In the genomic region with DNA sequence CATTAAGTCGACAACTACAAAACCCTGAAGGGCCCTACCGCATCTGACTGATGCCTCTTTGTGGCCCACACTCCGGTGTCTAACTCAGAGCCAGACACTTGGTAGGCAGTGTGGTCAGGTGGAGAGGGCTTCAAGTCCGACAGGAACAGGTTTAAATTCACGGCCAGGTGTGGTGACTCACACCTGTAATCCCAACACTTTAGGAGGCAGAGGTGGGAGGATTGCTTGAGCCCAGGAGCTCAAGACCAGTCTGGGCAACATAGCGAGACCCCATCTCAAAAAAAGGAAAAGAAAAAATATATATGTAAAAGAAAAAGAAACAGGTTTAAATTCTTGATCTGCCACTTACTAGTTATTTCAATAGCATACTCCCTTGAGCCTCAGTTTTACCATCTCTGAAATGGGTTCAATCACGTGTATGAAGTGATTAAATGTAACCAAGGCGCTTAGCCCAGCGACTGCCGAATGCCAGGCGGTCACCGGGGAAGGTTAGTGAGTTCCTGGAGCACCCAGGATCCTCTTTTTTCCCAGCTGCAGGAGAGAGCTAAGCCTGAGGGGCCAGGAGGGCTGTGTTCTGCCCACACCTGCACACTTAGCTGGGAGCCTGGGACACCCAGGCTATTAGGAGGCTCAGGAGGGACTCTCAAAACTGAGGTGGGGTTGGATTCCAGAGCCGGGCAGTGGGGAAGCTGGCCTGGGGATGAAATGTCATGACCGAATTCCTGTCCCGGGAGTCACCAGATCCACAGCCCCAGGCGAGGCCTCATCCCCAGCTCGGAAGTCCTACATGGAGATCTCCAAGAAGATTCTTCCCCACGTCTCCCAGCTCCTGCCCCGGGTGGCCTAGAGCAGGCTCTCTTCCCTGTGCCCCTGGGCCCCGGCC, we compare ENCODE assay signal across 8 cellular contexts. TPM values are rescaled to one million over a fixed set of nuclear protein-coding genes. Genes with fewer than 3 reads are reported as not detected.
DNase-seq lines count a peak whose midpoint lies in the region; ATAC-seq and TF ChIP-seq lines count a peak whose summit lies in the region.

No MANE protein-coding gene starts in this region.

- no peaks in the 10 kb centered on the region for H3K36me3 ChIP-seq in CD8-positive, alpha-beta memory T cell (ENCODE audit: insufficient read depth, low read length)
- peaks cover 0 to 7% of the 10 kb centered on the region in 2 donors for H3K36me3 ChIP-seq in gastroesophageal sphincter
- peaks cover 3% of the 10 kb centered on the region for H3K36me3 ChIP-seq in osteoblast (ENCODE audit: insufficient read depth, low read length)

- ATAC-seq in HG03354 (IDR thresholded peaks at IDR 0.05; ENCODE audit: poor library complexity, severe bottlenecking, unreplicated experiment) (peak; percentile 4), gastroesophageal sphincter (peak; percentile 48), HG02885 (IDR thresholded peaks at IDR 0.05; ENCODE audit: poor library complexity, unreplicated experiment) (no peak), HG03175 (IDR thresholded peaks at IDR 0.05; ENCODE audit: unreplicated experiment) (no peak)
- ATAC-seq in activated T-cell treated with anti-CD3 and anti-CD28 coated beads, Interleukin-2, amount 50 U/mL, for 72 hours (replicated peaks in 1 of 2), result no peak

- POLR2A ChIA-PET in CD8-positive, alpha-beta memory T cell (lab: Charles Lee), result interaction anchor here (0.9 to 2.2 kb wide), 4 partner anchors 32 to 181 kb away, joined by 3 to 24 read pairs (median 8); a partner anchor contains a TSS

- peak overlapping the region; percentile 71 for H3K27ac ChIP-seq in CD8-positive, alpha-beta memory T cell (ENCODE audit: low read depth, low read length)
- H3K27ac ChIP-seq in gastroesophageal sphincter (peak overlapping the region; percentile 92 to 97 (median 94)), osteoblast (ENCODE audit: low read depth, low read length) (peak overlapping the region; percentile 75)

- TF ChIP-seq CTCF in gastroesophageal sphincter (IDR thresholded peaks at IDR 0.05), result no peak
- TF ChIP-seq CTCF in osteoblast (IDR thresholded peaks at IDR 0.05; ENCODE audit: extremely low read depth, low read depth, low read length), result no peak

- H3K4me1 Mint-ChIP-seq in CD8-positive, alpha-beta memory T cell, result peaks cover 42 to 55% (median 43%) of the 10 kb centered on the region in 3 donors
- peaks cover 44% of the 10 kb centered on the region for H3K4me1 Mint-ChIP-seq in activated T-cell treated with anti-CD3 and anti-CD28 coated beads, Interleukin-2, amount 50 U/mL, for 72 hours (ENCODE audit: low read depth)

- peak overlapping the region; percentile 81 to 96 (median 93) for H3K27ac Mint-ChIP-seq in CD8-positive, alpha-beta memory T cell
- H3K27ac Mint-ChIP-seq in activated T-cell treated with anti-CD3 and anti-CD28 coated beads, Interleukin-2, amount 50 U/mL, for 72 hours, result peak overlapping the region; percentile 56

- H3K79me2 ChIP-seq in osteoblast (ENCODE audit: insufficient read depth, low read length), result peaks cover 55% of the 10 kb centered on the region

- no peak for TF ChIP-seq POLR2A in gastroesophageal sphincter (IDR thresholded peaks at IDR 0.05)

- H3K4me2 ChIP-seq in osteoblast (ENCODE audit: insufficient read depth, low read length), result peak overlapping the region; percentile 77

- H3K4me1 ChIP-seq in CD8-positive, alpha-beta memory T cell (ENCODE audit: insufficient read depth, low read length), result peaks cover 25% of the 10 kb centered on the region
- H3K4me1 ChIP-seq in gastroesophageal sphincter, result peaks cover 0 to 59% (median 32%) of the 10 kb centered on the region in 3 donors
- H3K4me1 ChIP-seq in osteoblast (ENCODE audit: insufficient read depth, low read length), result peaks cover 16% of the 10 kb centered on the region

- H3K9me3 ChIP-seq in CD8-positive, alpha-beta memory T cell (ENCODE audit: low read length), result no peaks in the 10 kb centered on the region
- H3K9me3 ChIP-seq in gastroesophageal sphincter, result no peaks in the 10 kb centered on the region
- H3K9me3 ChIP-seq in osteoblast (ENCODE audit: low read depth, low read length), result no peaks in the 10 kb centered on the region

- H3K4me3 Mint-ChIP-seq in CD8-positive, alpha-beta memory T cell, result peak overlapping the region; percentile 81 to 92 (median 89)
- H3K4me3 Mint-ChIP-seq in activated T-cell treated with anti-CD3 and anti-CD28 coated beads, Interleukin-2, amount 50 U/mL, for 72 hours, result peak overlapping the region; percentile 81 to 86

- H4K20me1 ChIP-seq in osteoblast (ENCODE audit: insufficient read depth, low read length), result peaks cover 38% of the 10 kb centered on the region

- peak in 1 of 5 donors; percentile 14 for DNase-seq in CD8-positive, alpha-beta memory T cell
- no peak for DNase-seq in activated T-cell treated with anti-CD3 and anti-CD28 coated beads, Interleukin-2, amount 50 U/mL, for 72 hours
- DNase-seq in osteoblast (ENCODE audit: insufficient read length, low spot score, missing footprints), result peak; percentile 95
- DNase-seq in OCI-M2 (lab: John Stamatoyannopoulos, UW; ENCODE audit: unreplicated experiment), result no peak

- no peaks in the 10 kb centered on the region for H3K9me3 Mint-ChIP-seq in CD8-positive, alpha-beta memory T cell
- no peaks in the 10 kb centered on the region for H3K9me3 Mint-ChIP-seq in activated T-cell treated with anti-CD3 and anti-CD28 coated beads, Interleukin-2, amount 50 U/mL, for 72 hours

- H3K27me3 ChIP-seq in CD8-positive, alpha-beta memory T cell (ENCODE audit: insufficient read depth, low read length, poor library complexity, severe bottlenecking), result no peaks in the 10 kb centered on the region
- H3K27me3 ChIP-seq in gastroesophageal sphincter (no peaks in the 10 kb centered on the region), osteoblast (ENCODE audit: insufficient read depth, low read length) (peaks cover 1% of the 10 kb centered on the region)

- CTCF ChIA-PET in CD8-positive, alpha-beta memory T cell (lab: Charles Lee), result interaction anchor here (1.0 to 4.9 kb wide), 9 partner anchors 9 to 245 kb away, joined by 3 to 67 read pairs (median 9); a partner anchor contains a TSS

- WGBS in gastroesophageal sphincter (ENCODE audit: low coverage in 1 of 2), 2 donors, result 50 to 64% methylated on average over 7 to 13 of the region's 20 CpGs

- no peak for TF ChIP-seq EP300 in gastroesophageal sphincter (IDR thresholded peaks at IDR 0.05)

- peak overlapping the region; percentile 75 for H2AFZ ChIP-seq in osteoblast (ENCODE audit: low read length)

- peaks cover 0 to 13% (median 3%) of the 10 kb centered on the region in 3 donors for H3K36me3 Mint-ChIP-seq in CD8-positive, alpha-beta memory T cell
- H3K36me3 Mint-ChIP-seq in activated T-cell treated with anti-CD3 and anti-CD28 coated beads, Interleukin-2, amount 50 U/mL, for 72 hours (ENCODE audit: insufficient read depth in 2 of 2), result peaks cover 0 to 2% of the 10 kb centered on the region in 2 donors

- H3K4me3 ChIP-seq in CD8-positive, alpha-beta memory T cell (ENCODE audit: low read length), result peak overlapping the region; percentile 82
- H3K4me3 ChIP-seq in gastroesophageal sphincter (peak overlapping the region; percentile 97), osteoblast (ENCODE audit: insufficient read depth, low read length) (peak overlapping the region; percentile 91)

- no peaks in the 10 kb centered on the region for H3K27me3 Mint-ChIP-seq in CD8-positive, alpha-beta memory T cell
- H3K27me3 Mint-ChIP-seq in activated T-cell treated with anti-CD3 and anti-CD28 coated beads, Interleukin-2, amount 50 U/mL, for 72 hours (ENCODE audit: low read depth), result no peaks in the 10 kb centered on the region

RNA-seq across cellular contexts. Expression of a gene that starts 0.9 kb away (rescaled TPM):
- total RNA-seq in CD8-positive, alpha-beta memory T cell, result 10 to 100 TPM; 62.0 to 66.4 TPM
- 96.3 TPM for polyA plus RNA-seq in CD8-positive, alpha-beta memory T cell
- total RNA-seq in activated T-cell treated with anti-CD3 and anti-CD28 coated beads, Interleukin-2, amount 50 U/mL, for 72 hours, result 10 to 100 TPM; 38.1 to 41.9 TPM
- total RNA-seq in gastroesophageal sphincter, result 100 to 1,000 TPM; 222 to 285 (median 240) TPM
- total RNA-seq in osteoblast, result 61.3 and 63.0 TPM in 2 replicates

RNA-seq across cellular contexts. Expression of a gene that starts 26.9 kb away (rescaled TPM):
- 100 to 1,000 TPM in 1 of 2 experiments, 10 to 100 TPM in 1; 98.3 to 101 TPM for total RNA-seq in CD8-positive, alpha-beta memory T cell
- 221 TPM for polyA plus RNA-seq in CD8-positive, alpha-beta memory T cell
- 100 to 1,000 TPM; 109 to 135 TPM for total RNA-seq in activated T-cell treated with anti-CD3 and anti-CD28 coated beads, Interleukin-2, amount 50 U/mL, for 72 hours
- 100 to 1,000 TPM in 3 of 4 donors, 10 to 100 TPM in 1; 87.1 to 190 (median 157) TPM for total RNA-seq in gastroesophageal sphincter
- 31.5 and 34.7 TPM in 2 replicates for total RNA-seq in osteoblast

RNA-seq across cellular contexts. Expression of a gene that starts 27.1 kb away (rescaled TPM):
- 100 to 1,000 TPM; 157 to 160 TPM for total RNA-seq in CD8-positive, alpha-beta memory T cell
- 33.5 TPM for polyA plus RNA-seq in CD8-positive, alpha-beta memory T cell
- 10 to 100 TPM; 41.8 to 42.3 TPM for total RNA-seq in activated T-cell treated with anti-CD3 and anti-CD28 coated beads, Interleukin-2, amount 50 U/mL, for 72 hours
- total RNA-seq in gastroesophageal sphincter (10 to 100 TPM in 3 of 4 donors, 1 to 10 TPM in 1; 9.1 to 22.3 (median 14.3) TPM), osteoblast (7.1 and 8.0 TPM in 2 replicates)

RNA-seq across cellular contexts. Expression of a gene that starts 32.7 kb away (rescaled TPM):
- 10 to 100 TPM; 45.1 to 45.2 TPM for total RNA-seq in CD8-positive, alpha-beta memory T cell
- polyA plus RNA-seq in CD8-positive, alpha-beta memory T cell, result 13.5 TPM
- 10 to 100 TPM; 44.8 to 45.0 TPM for total RNA-seq in activated T-cell treated with anti-CD3 and anti-CD28 coated beads, Interleukin-2, amount 50 U/mL, for 72 hours
- total RNA-seq in gastroesophageal sphincter, result 10 to 100 TPM; 25.3 to 27.7 (median 25.5) TPM
- total RNA-seq in osteoblast, result 40.2 and 42.4 TPM in 2 replicates

RNA-seq across cellular contexts. Expression of a gene that starts 50.2 kb away (rescaled TPM):
- total RNA-seq in CD8-positive, alpha-beta memory T cell, result 10 to 100 TPM; 12.9 to 14.0 TPM
- 2.1 TPM for polyA plus RNA-seq in CD8-positive, alpha-beta memory T cell
- total RNA-seq in activated T-cell treated with anti-CD3 and anti-CD28 coated beads, Interleukin-2, amount 50 U/mL, for 72 hours, result 10 to 100 TPM in 1 of 2 donors, 1 to 10 TPM in 1; 7.5 to 14.0 TPM
- total RNA-seq in gastroesophageal sphincter (10 to 100 TPM in 3 of 4 donors, 1 to 10 TPM in 1; 4.4 to 23.3 (median 10.8) TPM), osteoblast (8.3 and 14.1 TPM in 2 replicates)

Comparison
In these comparisons a context has a peak if more than half of its experiments do, and no peak if none do; other contexts are left out.
1. ATAC-seq: peak in HG03354 (single experiment) and gastroesophageal sphincter (single experiment); none in activated T-cell treated with anti-CD3 and anti-CD28 coated beads, Interleukin-2, amount 50 U/mL, for 72 hours (0 of 2), HG02885 (single experiment) and HG03175 (single experiment).
2. Peak in every context shown above with its lines, with median percentiles within 50 percentile points of each other: H3K27ac ChIP-seq and H3K4me3 ChIP-seq.